23 cellular contexts compared by ENCODE assay signal in genomic region chr3:24713516-24713915, GRCh38.
"Had no signal": no experiment of that assay in that cellular context is flagged by ENCODE, and none has a peak within 500 bp of the region (broad histone marks: within the 10 kb centered on the region; RNA-seq: fewer than 3 reads in every experiment).

No MANE protein-coding gene starts in this region.

- H3K9me3 Mint-ChIP-seq: activated B cell treated with CpG ODN at 0.5 μM for 24 hours; activated naive CD4-positive, alpha-beta T cell treated with anti-CD3 and anti-CD28 coated beads for 36 hours; dendritic cell treated with granulocyte-macrophage colony-stimulating factor and Interleukin-4, amounts not matched to agents 40 ng/mL and 50 ng/mL, for 4 days had no signal

- H3K4me1 Mint-ChIP-seq: activated B cell treated with CpG ODN at 0.5 μM for 24 hours; naive thymus-derived CD4-positive, alpha-beta T cell had no signal

- DNase-seq: activated B cell treated with CpG ODN at 0.5 μM for 24 hours; activated CD4-positive, alpha-beta T cell treated with anti-CD3 and anti-CD28 coated beads for 4 hours; activated CD4-positive, alpha-beta T cell treated with anti-CD3 and anti-CD28 coated beads, Interleukin-2, amount 50 U/mL, for 48 hours; activated CD8-positive, alpha-beta memory T cell treated with anti-CD3 and anti-CD28 coated beads, Interleukin-2, amount 50 U/mL, for 48 hours; activated naive CD4-positive, alpha-beta T cell treated with anti-CD3 and anti-CD28 coated beads for 36 hours; activated T-cell treated with anti-CD3 and anti-CD28 coated beads, Interleukin-2, amount 50 U/mL, for 48 hours; cerebellar nuclear complex; effector CD4-positive, alpha-beta T cell; heart left ventricle; lower lobe of right lung; naive thymus-derived CD4-positive, alpha-beta T cell; ovary; psoas muscle; right cardiac atrium; stimulated activated CD4-positive, alpha-beta T cell treated with anti-CD3 and anti-CD28 coated beads, Interleukin-12 subunit alpha, Interleukin-12 subunit beta, amount 100 ng/mL, for 4 hours; stimulated activated CD4-positive, alpha-beta T cell treated with anti-CD3 and anti-CD28 coated beads, Interleukin-4, amount 100 ng/mL, for 4 hours; stimulated activated naive CD8-positive, alpha-beta T cell treated with anti-CD3 and anti-CD28 coated beads, Interleukin-15, Interleukin-2, amounts not matched to agents 100 U/mL and 50 U/mL, for 24 hours; T1000; thyroid gland had no signal

- H3K9me3 ChIP-seq: heart left ventricle, lower lobe of right lung, ovary, psoas muscle, thyroid gland had no signal

- H3K36me3 Mint-ChIP-seq: naive thymus-derived CD4-positive, alpha-beta T cell had no signal

- H3K4me1 ChIP-seq: heart left ventricle, lower lobe of right lung, thyroid gland had no signal

- H3K27ac Mint-ChIP-seq: activated B cell treated with CpG ODN at 0.5 μM for 24 hours; activated naive CD4-positive, alpha-beta T cell treated with anti-CD3 and anti-CD28 coated beads for 36 hours; dendritic cell treated with granulocyte-macrophage colony-stimulating factor and Interleukin-4, amounts not matched to agents 40 ng/mL and 50 ng/mL, for 4 days; naive thymus-derived CD4-positive, alpha-beta T cell had no signal

- H3K4me3 Mint-ChIP-seq: activated B cell treated with CpG ODN at 0.5 μM for 24 hours; activated naive CD4-positive, alpha-beta T cell treated with anti-CD3 and anti-CD28 coated beads for 36 hours; dendritic cell treated with granulocyte-macrophage colony-stimulating factor and Interleukin-4, amounts not matched to agents 40 ng/mL and 50 ng/mL, for 4 days; naive thymus-derived CD4-positive, alpha-beta T cell had no signal

- H3K27ac ChIP-seq: heart left ventricle, lower lobe of right lung, ovary, psoas muscle, thyroid gland had no signal

- H3K36me3 ChIP-seq: heart left ventricle, lower lobe of right lung, ovary, thyroid gland had no signal

- H3K27me3 Mint-ChIP-seq: activated B cell treated with CpG ODN at 0.5 μM for 24 hours; dendritic cell treated with granulocyte-macrophage colony-stimulating factor and Interleukin-4, amounts not matched to agents 40 ng/mL and 50 ng/mL, for 4 days; naive thymus-derived CD4-positive, alpha-beta T cell had no signal

- H3K4me3 ChIP-seq: heart left ventricle, lower lobe of right lung, ovary, psoas muscle, thyroid gland had no signal

- FAIRE-seq: bronchial epithelial cell, endometrium, keratinocyte had no signal

- H3K27me3 ChIP-seq: heart left ventricle, ovary, thyroid gland had no signal
